Comparison of ENCODE assay signal across 8 cellular contexts in genomic region chr1:40315239-40315794, GRCh38. TPM values are rescaled to one million over a fixed set of nuclear protein-coding genes. Genes with fewer than 3 reads are reported as not detected.
DNase-seq lines count a peak whose midpoint lies in the region; ATAC-seq and TF ChIP-seq lines count a peak whose summit lies in the region.

No MANE protein-coding gene starts in this region.

- peaks cover 53% of the 10 kb centered on the region for H3K4me1 Mint-ChIP-seq in stimulated activated naive CD8-positive, alpha-beta T cell treated with anti-CD3 and anti-CD28 coated beads, Interleukin-15, amount 100 ng/mL, for 72 hours

- H3K4me1 ChIP-seq in gastroesophageal sphincter (peaks cover 0 to 35% (median 15%) of the 10 kb centered on the region in 3 donors), neuron (ENCODE audit: insufficient read depth, low read length) (peaks cover 14% of the 10 kb centered on the region)

- peak overlapping the region in 3 of 4 donors; percentile 48 to 74 (median 58) for H3K27ac ChIP-seq in gastroesophageal sphincter

- H3K27me3 Mint-ChIP-seq in stimulated activated naive CD8-positive, alpha-beta T cell treated with anti-CD3 and anti-CD28 coated beads, Interleukin-15, amount 100 ng/mL, for 72 hours = peaks cover 22% of the 10 kb centered on the region

- H3K9me3 ChIP-seq in gastroesophageal sphincter = no peaks in the 10 kb centered on the region
- peaks cover 2% of the 10 kb centered on the region for H3K9me3 ChIP-seq in neuron (ENCODE audit: low read length)

- peak overlapping the region; percentile 80 for H2AFZ ChIP-seq in neuron (ENCODE audit: low read depth, low read length)

- DNase-seq in AG08396 (ENCODE audit: low spot score) (peak; percentile 92), Kasumi-1 (lab: John Stamatoyannopoulos, UW) (peak; percentile 83), SIG-M5 (lab: John Stamatoyannopoulos, UW) (peak; percentile 18)
- DNase-seq in activated naive CD4-positive, alpha-beta T cell treated with Interleukin-2 at 50 U/mL for 16 hours = peak; percentile 87
- DNase-seq in stimulated activated naive CD8-positive, alpha-beta T cell treated with anti-CD3 and anti-CD28 coated beads, Interleukin-15, amount 100 ng/mL, for 72 hours = peak; percentile 88 to 92

- H3K27me3 ChIP-seq in gastroesophageal sphincter = peaks cover 41% of the 10 kb centered on the region
- peaks cover 34% of the 10 kb centered on the region for H3K27me3 ChIP-seq in neuron (ENCODE audit: insufficient read depth, low read length)

- TF ChIP-seq EP300 in gastroesophageal sphincter (IDR thresholded peaks at IDR 0.05) = no peak

- TF ChIP-seq POLR2A in GM19099 (IDR thresholded peaks at IDR 0.05; ENCODE audit: extremely low read depth, insufficient read length, low read depth) (peak; percentile 47), gastroesophageal sphincter (IDR thresholded peaks at IDR 0.05) (no peak)

- H3K4me3 ChIP-seq in gastroesophageal sphincter (peak overlapping the region; percentile 14 to 54), neuron (ENCODE audit: low read length) (peak overlapping the region; percentile 61)

- 0% methylated on average over 1 to 2 of the region's 42 CpGs for WGBS in gastroesophageal sphincter (ENCODE audit: low coverage in 1 of 2), 2 donors

- peak overlapping the region; percentile 93 to 94 for H3K4me3 Mint-ChIP-seq in stimulated activated naive CD8-positive, alpha-beta T cell treated with anti-CD3 and anti-CD28 coated beads, Interleukin-15, amount 100 ng/mL, for 72 hours

- H3K27ac Mint-ChIP-seq in stimulated activated naive CD8-positive, alpha-beta T cell treated with anti-CD3 and anti-CD28 coated beads, Interleukin-15, amount 100 ng/mL, for 72 hours = peak overlapping the region; percentile 72 to 77

- peak in 3 of 4 experiments; percentile 93 to 96 (median 94) for TF ChIP-seq CTCF in gastroesophageal sphincter (IDR thresholded peaks at IDR 0.05)

- no peaks in the 10 kb centered on the region for H3K36me3 ChIP-seq in gastroesophageal sphincter
- no peaks in the 10 kb centered on the region for H3K36me3 ChIP-seq in neuron (ENCODE audit: insufficient read depth, low read length)

- no peaks in the 10 kb centered on the region for H3K9me3 Mint-ChIP-seq in stimulated activated naive CD8-positive, alpha-beta T cell treated with anti-CD3 and anti-CD28 coated beads, Interleukin-15, amount 100 ng/mL, for 72 hours

- peak; percentile 85 for ATAC-seq in gastroesophageal sphincter
- peak; percentile 77 for ATAC-seq in stimulated activated naive CD8-positive, alpha-beta T cell treated with anti-CD3 and anti-CD28 coated beads, Interleukin-15, amount 100 ng/mL, for 72 hours

RNA-seq across cellular contexts. Expression of gene COL9A2, which starts 1.8 kb away (rescaled TPM):
- 10 to 100 TPM in 1 of 4 donors, 1 to 10 TPM in 3; 1.6 to 12.0 (median 4.9) TPM for total RNA-seq in gastroesophageal sphincter

RNA-seq across cellular contexts. Expression of gene ZMPSTE24, which starts 57.3 kb away (rescaled TPM):
- 10 to 100 TPM; 49.0 to 76.1 (median 58.3) TPM for total RNA-seq in gastroesophageal sphincter

RNA-seq across cellular contexts. Expression of gene SMAP2, which starts 58.2 kb away (rescaled TPM):
- 10 to 100 TPM; 19.9 to 43.2 (median 26.6) TPM for total RNA-seq in gastroesophageal sphincter

Comparison
In these comparisons a context has a peak if more than half of its experiments do, and no peak if none do; other contexts are left out.
1. Peak in every context shown above with its lines: DNase-seq, ATAC-seq, H3K4me3 ChIP-seq and H3K27ac ChIP-seq.
2. DNase-seq: peak in every context shown above with its lines; median percentile 92 in AG08396; 90 in stimulated activated naive CD8-positive, alpha-beta T cell treated with anti-CD3 and anti-CD28 coated beads, Interleukin-15, amount 100 ng/mL, for 72 hours; 87 in activated naive CD4-positive, alpha-beta T cell treated with Interleukin-2 at 50 U/mL for 16 hours; 83 in Kasumi-1; 18 in SIG-M5.